In genomic region chr19:8203288-8204120, GRCh38 we compare ENCODE assay signal across 7 cellular contexts. TPM values are rescaled to one million over a fixed set of nuclear protein-coding genes. Genes with fewer than 3 reads are reported as not detected.
"Had no signal": no experiment of that assay in that cellular context is flagged by ENCODE, and none has a peak within 500 bp of the region (broad histone marks: within the 10 kb centered on the region; RNA-seq: fewer than 3 reads in every experiment).

No MANE protein-coding gene starts in this region.

RNA-seq across cellular contexts. Expression of gene CERS4, which starts 5.7 kb away (rescaled TPM):
- total RNA-seq: myocyte had no signal

RNA-seq across cellular contexts. Expression of gene FBN3, which starts 54.1 kb away (rescaled TPM):
- total RNA-seq: activated CD4-positive, alpha-beta memory T cell treated with anti-CD3 and anti-CD28 coated beads for 36 hours; bronchial epithelial cell; left cardiac atrium; mononuclear cell; myocyte had no signal
- polyA plus RNA-seq: fibroblast of lung, heart right ventricle had no signal
